Comparison of ENCODE assay signal across 9 cellular contexts in genomic region chr7:87038993-87039716, GRCh38. TPM values are rescaled to one million over a fixed set of nuclear protein-coding genes. Genes with fewer than 3 reads are reported as not detected.
DNase-seq lines count a peak whose midpoint lies in the region; ATAC-seq and TF ChIP-seq lines count a peak whose summit lies in the region.
"Had no signal": no experiment of that assay in that cellular context is flagged by ENCODE, and none has a peak within 500 bp of the region (broad histone marks: within the 10 kb centered on the region; RNA-seq: fewer than 3 reads in every experiment).

No MANE protein-coding gene starts in this region.

- H3K9me3 Mint-ChIP-seq in activated naive CD4-positive, alpha-beta T cell treated with anti-CD3 and anti-CD28 coated beads, Interleukin-2, amount 50 U/mL, for 24 hours: peaks cover 7% of the 10 kb centered on the region
- H3K9me3 Mint-ChIP-seq in activated naive CD8-positive, alpha-beta T cell (ENCODE audit: low read depth): no peaks in the 10 kb centered on the region
- H3K9me3 Mint-ChIP-seq in type B pancreatic cell: peaks cover 5% of the 10 kb centered on the region

- no peaks in the 10 kb centered on the region for H3K36me3 ChIP-seq in left lung

- ATAC-seq in left lung (peak; percentile 50), GM18520 (IDR thresholded peaks at IDR 0.05; ENCODE audit: unreplicated experiment) (no peak)

- intact Hi-C loops in left lung (cut with DNase I): no loop called here

- TF ChIP-seq CTCF in left lung (IDR thresholded peaks at IDR 0.05) (no peak), type B pancreatic cell (conservative IDR thresholded peaks at IDR 0.05) (no peak)

- no peak overlapping the region for H3K27ac ChIP-seq in left lung

- H3K27me3 Mint-ChIP-seq in activated naive CD4-positive, alpha-beta T cell treated with anti-CD3 and anti-CD28 coated beads, Interleukin-2, amount 50 U/mL, for 24 hours: peaks cover 4% of the 10 kb centered on the region
- H3K27me3 Mint-ChIP-seq in activated naive CD8-positive, alpha-beta T cell: peaks cover 2% of the 10 kb centered on the region
- no peaks in the 10 kb centered on the region for H3K27me3 Mint-ChIP-seq in type B pancreatic cell

- peak overlapping the region; percentile 84 for H3K4me3 Mint-ChIP-seq in activated naive CD4-positive, alpha-beta T cell treated with anti-CD3 and anti-CD28 coated beads, Interleukin-2, amount 50 U/mL, for 24 hours
- H3K4me3 Mint-ChIP-seq in activated naive CD8-positive, alpha-beta T cell: peak overlapping the region; percentile 61
- H3K4me3 Mint-ChIP-seq in type B pancreatic cell: peak overlapping the region; percentile 92

- peaks cover 4% of the 10 kb centered on the region for H3K4me1 Mint-ChIP-seq in activated naive CD4-positive, alpha-beta T cell treated with anti-CD3 and anti-CD28 coated beads, Interleukin-2, amount 50 U/mL, for 24 hours
- no peaks in the 10 kb centered on the region for H3K4me1 Mint-ChIP-seq in activated naive CD8-positive, alpha-beta T cell (ENCODE audit: low read depth)
- peaks cover 8% of the 10 kb centered on the region for H3K4me1 Mint-ChIP-seq in type B pancreatic cell (ENCODE audit: unreplicated experiment)

- H3K36me3 Mint-ChIP-seq in activated naive CD4-positive, alpha-beta T cell treated with anti-CD3 and anti-CD28 coated beads, Interleukin-2, amount 50 U/mL, for 24 hours: no peaks in the 10 kb centered on the region
- H3K36me3 Mint-ChIP-seq in activated naive CD8-positive, alpha-beta T cell: no peaks in the 10 kb centered on the region
- H3K36me3 Mint-ChIP-seq in type B pancreatic cell: no peaks in the 10 kb centered on the region

- no peaks in the 10 kb centered on the region for H3K9me3 ChIP-seq in left lung

- no peaks in the 10 kb centered on the region for H3K27me3 ChIP-seq in left lung

- H3K4me3 ChIP-seq in left lung: peak overlapping the region in 1 of 2 donors; percentile 19

- H3K27ac Mint-ChIP-seq in activated naive CD4-positive, alpha-beta T cell treated with anti-CD3 and anti-CD28 coated beads, Interleukin-2, amount 50 U/mL, for 24 hours: peak overlapping the region; percentile 71
- peak overlapping the region; percentile 69 for H3K27ac Mint-ChIP-seq in activated naive CD8-positive, alpha-beta T cell
- H3K27ac Mint-ChIP-seq in type B pancreatic cell: peak overlapping the region; percentile 93

- DNase-seq in activated naive CD4-positive, alpha-beta T cell treated with Interleukin-2 at 50 U/mL for 16 hours: no peak
- DNase-seq in left lung (no peak), type B pancreatic cell (ENCODE audit: extremely low spot score, unreplicated experiment) (no peak), DMS53 (lab: John Stamatoyannopoulos, UW) (no peak), activated gamma-delta T cell treated with Interleukin-2 at 50 U/mL for 16 hours (no peak)
- DNase-seq: RPMI8226 had no signal

- H3K4me1 ChIP-seq in left lung: no peaks in the 10 kb centered on the region

RNA-seq across cellular contexts. Expression of gene ELAPOR2, which starts 20.3 kb away (rescaled TPM):
- total RNA-seq in left lung: 10 to 100 TPM; 41.8 to 87.2 TPM
- 29.5 and 39.8 TPM in 2 replicates for total RNA-seq in type B pancreatic cell (ENCODE audit: low replicate concordance)
